26 cellular contexts compared by ENCODE assay signal in genomic region chr12:113852273-113852672, GRCh38.
A peak's percentile ranks its signal among the peaks of the same experiment; 100 is the strongest.
DNase-seq lines count a peak whose midpoint lies in the region; ATAC-seq and TF ChIP-seq lines count a peak whose summit lies in the region.
"Had no signal": no experiment of that assay in that cellular context is flagged by ENCODE, and none has a peak within 500 bp of the region (broad histone marks: within the 10 kb centered on the region; RNA-seq: fewer than 3 reads in every experiment).

No MANE protein-coding gene starts in this region.

- intact Hi-C loops in activated CD4-positive, alpha-beta memory T cell treated with anti-CD3 and anti-CD28 coated beads for 36 hours (cut with micrococcal nuclease), result no loop called here

- POLR2A ChIA-PET in activated CD4-positive, alpha-beta memory T cell treated with anti-CD3 and anti-CD28 coated beads for 36 hours (lab: Charles Lee), result no interaction called here

- H3K27ac Mint-ChIP-seq in activated CD4-positive, alpha-beta memory T cell treated with anti-CD3 and anti-CD28 coated beads for 36 hours, result no peak overlapping the region
- H3K27ac Mint-ChIP-seq: activated naive CD4-positive, alpha-beta T cell treated with anti-CD3 and anti-CD28 coated beads for 36 hours; GM23338; mesothelial cell of epicardium had no signal

- no peak overlapping the region for H3K27ac ChIP-seq in Karpas-422 (ENCODE audit: low read length)
- H3K27ac ChIP-seq: brain microvascular endothelial cell, ovary, tibial nerve had no signal

- no peaks in the 10 kb centered on the region for H3K27me3 Mint-ChIP-seq in activated CD4-positive, alpha-beta memory T cell treated with anti-CD3 and anti-CD28 coated beads for 36 hours
- H3K27me3 Mint-ChIP-seq: CD4-positive, alpha-beta memory T cell; naive B cell had no signal

- H3K4me2 ChIP-seq in Karpas-422 (ENCODE audit: low read depth, low read length, poor library complexity, severe bottlenecking), result no peak overlapping the region
- H3K4me2 ChIP-seq: GM23338 had no signal

- H3K4me1 ChIP-seq in Karpas-422 (ENCODE audit: low read length), result peaks cover 17% of the 10 kb centered on the region

- no peaks in the 10 kb centered on the region for H3K4me1 Mint-ChIP-seq in activated CD4-positive, alpha-beta memory T cell treated with anti-CD3 and anti-CD28 coated beads for 36 hours (ENCODE audit: low read depth)
- H3K4me1 Mint-ChIP-seq: CD4-positive, alpha-beta memory T cell; GM23338; mesothelial cell of epicardium; naive B cell had no signal

- H3K4me3 Mint-ChIP-seq in activated CD4-positive, alpha-beta memory T cell treated with anti-CD3 and anti-CD28 coated beads for 36 hours, result no peak overlapping the region
- H3K4me3 Mint-ChIP-seq: activated naive CD4-positive, alpha-beta T cell treated with anti-CD3 and anti-CD28 coated beads for 36 hours; CD4-positive, alpha-beta memory T cell; GM23338; mesothelial cell of epicardium; naive B cell had no signal

- H3K27me3 ChIP-seq in Karpas-422 (ENCODE audit: low read length), result no peaks in the 10 kb centered on the region
- H3K27me3 ChIP-seq: brain microvascular endothelial cell, ovary, tibial nerve had no signal

- DNase-seq in NCI-H1092 treated with DMSO at 0.1 percent for 48 hours (lab: John Stamatoyannopoulos, UW), result peak; percentile 15
- no peak for DNase-seq in NCI-H1092 (lab: John Stamatoyannopoulos, UW)
- peak; percentile 49 for DNase-seq in Karpas-422
- peak; percentile 25 for DNase-seq in NCI-H510A (lab: John Stamatoyannopoulos, UW)
- peak; percentile 25 for DNase-seq in epithelial cell of esophagus (ENCODE audit: low read depth)
- DNase-seq in activated CD4-positive, alpha-beta memory T cell treated with anti-CD3 and anti-CD28 coated beads for 36 hours, result no peak
- DNase-seq: 8988T; activated CD4-positive, CD25-positive, alpha-beta regulatory T cell; activated naive CD4-positive, alpha-beta T cell treated with anti-CD3 and anti-CD28 coated beads for 36 hours; brain microvascular endothelial cell; CD4-positive, alpha-beta memory T cell; DMS 273 treated with DMSO at 0.1 percent for 48 hours; left ventricle myocardium superior; naive B cell; NCI-H446; ovary; SIG-M5; small intestine; stimulated activated CD4-positive, alpha-beta T cell treated with anti-CD3 and anti-CD28 coated beads, Interleukin-2, amount 100 ng/mL, for 24 hours; T1000 had no signal

- no peak for ATAC-seq in GM19351 (IDR thresholded peaks at IDR 0.05; ENCODE audit: unreplicated experiment)
- no peak for ATAC-seq in HG03439 (IDR thresholded peaks at IDR 0.05; ENCODE audit: unreplicated experiment)
- ATAC-seq: GM23338, left ventricle myocardium superior, Panc1 had no signal

- no peaks in the 10 kb centered on the region for H3K9me3 Mint-ChIP-seq in activated CD4-positive, alpha-beta memory T cell treated with anti-CD3 and anti-CD28 coated beads for 36 hours
- H3K9me3 Mint-ChIP-seq: activated naive CD4-positive, alpha-beta T cell treated with anti-CD3 and anti-CD28 coated beads for 36 hours; CD4-positive, alpha-beta memory T cell; GM23338; mesothelial cell of epicardium; naive B cell had no signal

- H3K36me3 Mint-ChIP-seq in activated CD4-positive, alpha-beta memory T cell treated with anti-CD3 and anti-CD28 coated beads for 36 hours, result peaks cover 19% of the 10 kb centered on the region
- H3K36me3 Mint-ChIP-seq: mesothelial cell of epicardium had no signal

- H3K4me3 ChIP-seq in Karpas-422 (ENCODE audit: low read length) (no peak overlapping the region), epithelial cell of esophagus (ENCODE audit: low read length) (no peak overlapping the region)
- H3K4me3 ChIP-seq: GM23338, ovary, tibial nerve had no signal

- no peak for TF ChIP-seq CTCF in epithelial cell of esophagus (IDR thresholded peaks at IDR 0.05; ENCODE audit: insufficient read depth, low read depth, low read length, missing control alignments)

- no peaks in the 10 kb centered on the region for H3K9me2 ChIP-seq in Karpas-422 (replicated peaks; ENCODE audit: insufficient read depth, low read length)

- H2AFZ ChIP-seq in Karpas-422 (ENCODE audit: low read length), result no peak overlapping the region
- H2AFZ ChIP-seq: GM23338 had no signal

- H3K9me3 ChIP-seq in Karpas-422 (ENCODE audit: low read length), result no peaks in the 10 kb centered on the region
- H3K9me3 ChIP-seq: ovary, tibial nerve had no signal

- H3K79me2 ChIP-seq in Karpas-422 (ENCODE audit: low read length), result no peaks in the 10 kb centered on the region

- H3K9ac ChIP-seq in Karpas-422 (ENCODE audit: low read length), result no peak overlapping the region

- no peaks in the 10 kb centered on the region for H3K36me3 ChIP-seq in Karpas-422 (ENCODE audit: insufficient read depth, low read length)
- H3K36me3 ChIP-seq: brain microvascular endothelial cell, ovary had no signal

- CTCF ChIA-PET in activated CD4-positive, alpha-beta memory T cell treated with anti-CD3 and anti-CD28 coated beads for 36 hours (lab: Charles Lee), result no interaction called here

- peaks cover 39% of the 10 kb centered on the region; the same call in 1 of the 2 replicates for H4K20me1 ChIP-seq in Karpas-422 (ENCODE audit: insufficient read depth, low read depth, low read length)

Comparison
In these comparisons a context has a peak if more than half of its experiments do, and no peak if none do; other contexts are left out.
1. DNase-seq: peak in NCI-H1092 treated with DMSO at 0.1 percent for 48 hours (single experiment), Karpas-422 (single experiment), NCI-H510A (single experiment) and epithelial cell of esophagus (single experiment); none in NCI-H1092 (single experiment) and activated CD4-positive, alpha-beta memory T cell treated with anti-CD3 and anti-CD28 coated beads for 36 hours (single experiment).